Comparison of ENCODE assay signal across 20 cellular contexts in genomic region chr6:84766118-84766683, GRCh38. TPM values are rescaled to one million over a fixed set of nuclear protein-coding genes. Genes with fewer than 3 reads are reported as not detected.
A peak's percentile ranks its signal among the peaks of the same experiment; 100 is the strongest.
DNase-seq lines count a peak whose midpoint lies in the region; TF ChIP-seq lines count a peak whose summit lies in the region.
"Had no signal": no experiment of that assay in that cellular context is flagged by ENCODE, and none has a peak within 500 bp of the region (broad histone marks: within the 10 kb centered on the region; RNA-seq: fewer than 3 reads in every experiment).

No MANE protein-coding gene starts in this region.

- DNase-seq in activated T-helper 1 cell treated with anti-CD3 and anti-CD28 coated beads, Interleukin-12 subunit alpha, Interleukin-12 subunit beta, Interleukin-2, Interleukin-4 antibody, amounts not matched to agents 30 ng/mL and 10 ng/mL and 1 ng/mL, durations not matched to agents 14 hours and 24 hours and 36 hours (ENCODE audit: low spot score), result no peak
- DNase-seq in right atrium auricular region (ENCODE audit: low spot score) (peak; percentile 66), dedifferentiated amniotic fluid mesenchymal stem cell (ENCODE audit: extremely low spot score) (no peak), activated gamma-delta T cell (lab: John Stamatoyannopoulos, UW) (no peak), NCI-H2081 treated with DMSO at 0.1 percent for 48 hours (lab: John Stamatoyannopoulos, UW) (no peak), KBM-7 (no peak)
- DNase-seq: activated T-cell treated with anti-CD3 and anti-CD28 coated beads, Interleukin-2, amount 50 U/mL, for 24 hours; CD4-positive, CD25-positive, alpha-beta regulatory T cell; GM23248; naive thymus-derived CD8-positive, alpha-beta T cell; NCI-H1105; NCI-H2171; NCI-H748 treated with DMSO at 0.1 percent for 48 hours; Peyer's patch had no signal

- peaks cover 6% of the 10 kb centered on the region for H3K9me3 Mint-ChIP-seq in activated T-helper 1 cell treated with anti-CD3 and anti-CD28 coated beads, Interleukin-12 subunit alpha, Interleukin-12 subunit beta, Interleukin-2, Interleukin-4 antibody, amounts not matched to agents 30 ng/mL and 10 ng/mL and 1 ng/mL, durations not matched to agents 14 hours and 24 hours and 36 hours
- H3K9me3 Mint-ChIP-seq in nephron, result no peaks in the 10 kb centered on the region
- H3K9me3 Mint-ChIP-seq: stimulated activated naive CD8-positive, alpha-beta T cell treated with anti-CD3 and anti-CD28 coated beads, Interleukin-15, Interleukin-2, amounts not matched to agents 100 ng/mL and 50 ng/mL, for 24 hours had no signal

- no peak overlapping the region for H3K4me3 Mint-ChIP-seq in activated T-helper 1 cell treated with anti-CD3 and anti-CD28 coated beads, Interleukin-12 subunit alpha, Interleukin-12 subunit beta, Interleukin-2, Interleukin-4 antibody, amounts not matched to agents 30 ng/mL and 10 ng/mL and 1 ng/mL, durations not matched to agents 14 hours and 24 hours and 36 hours
- peak overlapping the region; percentile 48 to 67 (median 56) for H3K4me3 Mint-ChIP-seq in nephron
- H3K4me3 Mint-ChIP-seq: activated naive CD8-positive, alpha-beta T cell; activated T-cell treated with anti-CD3 and anti-CD28 coated beads, Interleukin-2, amount 50 U/mL, for 24 hours; naive thymus-derived CD8-positive, alpha-beta T cell; stimulated activated naive CD8-positive, alpha-beta T cell treated with anti-CD3 and anti-CD28 coated beads, Interleukin-15, Interleukin-2, amounts not matched to agents 100 ng/mL and 50 ng/mL, for 24 hours had no signal

- in situ Hi-C loops in KBM-7 (cut with MboI; ENCODE audit: low pct_unique_long_range_greater_than_20kb, low sequenced_read_pairs), result no loop called here

- no peaks in the 10 kb centered on the region for H3K4me1 ChIP-seq in ES-I3 (ENCODE audit: insufficient read depth, low read length)
- peaks cover 0 to 13% of the 10 kb centered on the region in 2 donors for H3K4me1 ChIP-seq in right atrium auricular region

- TF ChIP-seq CTCF in right atrium auricular region (IDR thresholded peaks at IDR 0.05) (no peak), nephron (IDR thresholded peaks at IDR 0.05; ENCODE audit: unreplicated experiment in 3 of 3) (no peak)

- H3K27me3 Mint-ChIP-seq in activated T-helper 1 cell treated with anti-CD3 and anti-CD28 coated beads, Interleukin-12 subunit alpha, Interleukin-12 subunit beta, Interleukin-2, Interleukin-4 antibody, amounts not matched to agents 30 ng/mL and 10 ng/mL and 1 ng/mL, durations not matched to agents 14 hours and 24 hours and 36 hours (ENCODE audit: insufficient read depth), result peaks cover 59% of the 10 kb centered on the region
- peaks cover 99% of the 10 kb centered on the region for H3K27me3 Mint-ChIP-seq in nephron (ENCODE audit: low read depth)

- peaks cover 5% of the 10 kb centered on the region for H3K36me3 Mint-ChIP-seq in activated T-helper 1 cell treated with anti-CD3 and anti-CD28 coated beads, Interleukin-12 subunit alpha, Interleukin-12 subunit beta, Interleukin-2, Interleukin-4 antibody, amounts not matched to agents 30 ng/mL and 10 ng/mL and 1 ng/mL, durations not matched to agents 14 hours and 24 hours and 36 hours (ENCODE audit: low read depth)
- no peaks in the 10 kb centered on the region for H3K36me3 Mint-ChIP-seq in nephron (ENCODE audit: low read depth)
- H3K36me3 Mint-ChIP-seq: CD4-positive, CD25-positive, alpha-beta regulatory T cell had no signal

- H3K9me3 ChIP-seq in ES-I3 (ENCODE audit: control insufficient read depth, insufficient read depth, low read length) (0 out of 2 replicates have a peak, but pooled peaks cover 3% of the 10 kb centered on the region), right atrium auricular region (no peaks in the 10 kb centered on the region)
- H3K9me3 ChIP-seq: vagina had no signal

- H3K27ac ChIP-seq in right atrium auricular region, result peak overlapping the region; percentile 37 to 75
- H3K27ac ChIP-seq: cardiac muscle cell, GM23248, Peyer's patch, vagina had no signal

- peaks cover 0 to 19% of the 10 kb centered on the region in 2 donors for H3K27me3 ChIP-seq in right atrium auricular region

- peak overlapping the region; percentile 40; the same call in 1 of the 2 replicates for H3K9ac ChIP-seq in ES-I3 (ENCODE audit: low read depth, low read length)
- H3K9ac ChIP-seq: GM23248 had no signal

- H3K4me3 ChIP-seq in right atrium auricular region, result no peak overlapping the region
- H3K4me3 ChIP-seq: cardiac muscle cell, GM23248, Peyer's patch, vagina had no signal

- intact Hi-C loops in activated T-helper 1 cell treated with anti-CD3 and anti-CD28 coated beads, Interleukin-12 subunit alpha, Interleukin-12 subunit beta, Interleukin-2, Interleukin-4 antibody, amounts not matched to agents 30 ng/mL and 10 ng/mL and 1 ng/mL, durations not matched to agents 14 hours and 24 hours and 36 hours (cut with micrococcal nuclease), result loop anchor here (10.0 kb wide), 3 partner anchors 559 to 1061 kb away; partner anchors contain the start of genes CYB5R4, RIPPLY2 and SNAP91

- peaks cover 6% of the 10 kb centered on the region for H3K4me1 Mint-ChIP-seq in activated T-helper 1 cell treated with anti-CD3 and anti-CD28 coated beads, Interleukin-12 subunit alpha, Interleukin-12 subunit beta, Interleukin-2, Interleukin-4 antibody, amounts not matched to agents 30 ng/mL and 10 ng/mL and 1 ng/mL, durations not matched to agents 14 hours and 24 hours and 36 hours (ENCODE audit: low read depth)
- H3K4me1 Mint-ChIP-seq in nephron, result peaks cover 26% of the 10 kb centered on the region

- H3K27ac Mint-ChIP-seq in activated T-helper 1 cell treated with anti-CD3 and anti-CD28 coated beads, Interleukin-12 subunit alpha, Interleukin-12 subunit beta, Interleukin-2, Interleukin-4 antibody, amounts not matched to agents 30 ng/mL and 10 ng/mL and 1 ng/mL, durations not matched to agents 14 hours and 24 hours and 36 hours, result peak overlapping the region; percentile 52
- peak overlapping the region in 2 of 3 experiments; percentile 25 to 34 for H3K27ac Mint-ChIP-seq in nephron
- H3K27ac Mint-ChIP-seq: activated naive CD8-positive, alpha-beta T cell; activated T-cell treated with anti-CD3 and anti-CD28 coated beads, Interleukin-2, amount 50 U/mL, for 24 hours; CD4-positive, CD25-positive, alpha-beta regulatory T cell; naive thymus-derived CD8-positive, alpha-beta T cell; stimulated activated naive CD8-positive, alpha-beta T cell treated with anti-CD3 and anti-CD28 coated beads, Interleukin-15, Interleukin-2, amounts not matched to agents 100 ng/mL and 50 ng/mL, for 24 hours had no signal

- no peaks in the 10 kb centered on the region for H3K36me3 ChIP-seq in ES-I3 (ENCODE audit: insufficient read depth, low read length)
- no peaks in the 10 kb centered on the region for H3K36me3 ChIP-seq in right atrium auricular region
- H3K36me3 ChIP-seq: cardiac muscle cell, Peyer's patch, vagina had no signal

RNA-seq across cellular contexts. Expression of gene TBX18, which starts 1.8 kb away (rescaled TPM):
- not detected in 2 replicates for total RNA-seq in activated T-helper 1 cell treated with anti-CD3 and anti-CD28 coated beads, Interleukin-12 subunit alpha, Interleukin-12 subunit beta, Interleukin-2, Interleukin-4 antibody, amounts not matched to agents 30 ng/mL and 10 ng/mL and 1 ng/mL, durations not matched to agents 14 hours and 24 hours and 36 hours
- 10 to 100 TPM in 1 of 2 donors, 1 to 10 TPM in 1; 8.2 to 13.1 TPM for total RNA-seq in right atrium auricular region
- total RNA-seq: CD4-positive, CD25-positive, alpha-beta regulatory T cell; naive thymus-derived CD8-positive, alpha-beta T cell had no signal
